19 cellular contexts compared by ENCODE assay signal in the genomic region with DNA sequence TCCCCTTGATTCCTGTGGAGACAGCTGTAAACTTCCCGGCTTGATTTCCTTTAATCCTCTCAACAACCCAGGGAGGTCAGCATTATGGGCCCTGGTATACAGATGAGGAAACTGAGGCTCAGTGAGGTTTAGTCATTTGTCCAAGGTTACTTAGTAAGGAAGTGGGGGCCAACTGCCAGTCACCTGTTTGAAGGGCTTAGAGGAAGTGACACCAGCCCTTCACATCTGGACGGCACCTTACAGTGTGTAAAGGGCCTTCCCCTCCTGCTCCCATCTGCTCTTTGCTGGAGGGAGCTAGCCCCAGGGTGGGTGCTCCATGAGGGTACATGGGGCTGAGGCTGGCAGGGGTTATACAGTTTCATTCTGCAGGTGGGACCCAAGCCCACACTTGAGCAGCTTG. TPM values are rescaled to one million over a fixed set of nuclear protein-coding genes. Genes with fewer than 3 reads are reported as not detected.
"Had no signal": no experiment of that assay in that cellular context is flagged by ENCODE, and none has a peak within 500 bp of the region (broad histone marks: within the 10 kb centered on the region; RNA-seq: fewer than 3 reads in every experiment).

No MANE protein-coding gene starts in this region.

- H3K27me3 ChIP-seq: colonic mucosa, upper lobe of left lung had no signal

- H3K9me3 ChIP-seq: colonic mucosa, upper lobe of left lung had no signal

- H3K27ac Mint-ChIP-seq: brain; stimulated activated naive CD8-positive, alpha-beta T cell treated with anti-CD3 and anti-CD28 coated beads, Interleukin-15, Interleukin-2, amounts not matched to agents 100 ng/mL and 50 ng/mL, for 24 hours had no signal

- H3K4me3 Mint-ChIP-seq: activated naive CD8-positive, alpha-beta T cell treated with anti-CD3 and anti-CD28 coated beads, Interleukin-2, amount 10 ng/mL, durations not matched to agents 7 days and 5 days; activated T-cell treated with anti-CD3 and anti-CD28 coated beads, Interleukin-2, amount 50 U/mL, for 4 hours; brain; naive thymus-derived CD4-positive, alpha-beta T cell; stimulated activated naive CD8-positive, alpha-beta T cell treated with anti-CD3 and anti-CD28 coated beads, Interleukin-15, Interleukin-2, amounts not matched to agents 100 ng/mL and 50 ng/mL, for 24 hours had no signal

- H3K4me1 Mint-ChIP-seq: brain had no signal

- DNase-seq: activated CD4-positive, alpha-beta T cell treated with anti-CD3 and anti-CD28 coated beads, Interleukin-2, amount 50 U/mL, for 4 hours; activated effector memory CD4-positive, alpha-beta T cell treated with anti-CD3 and anti-CD28 coated beads, Interleukin-2, amount 50 U/mL, for 16 hours; activated naive CD8-positive, alpha-beta T cell treated with anti-CD3 and anti-CD28 coated beads, Interleukin-2, amount 10 ng/mL, durations not matched to agents 7 days and 5 days; activated T-cell treated with anti-CD3 and anti-CD28 coated beads, Interleukin-2, amount 50 U/mL, for 4 hours; central memory CD4-positive, alpha-beta T cell; colonic mucosa; foreskin fibroblast; glutamatergic neuron; naive thymus-derived CD4-positive, alpha-beta T cell; retina; small intestine; stimulated activated CD4-positive, alpha-beta T cell treated with anti-CD3 and anti-CD28 coated beads, Interleukin-4, amount 100 ng/mL, for 24 hours; upper lobe of left lung had no signal

- H3K9me3 Mint-ChIP-seq: activated naive CD8-positive, alpha-beta T cell treated with anti-CD3 and anti-CD28 coated beads, Interleukin-2, amount 10 ng/mL, durations not matched to agents 7 days and 5 days; activated T-cell treated with anti-CD3 and anti-CD28 coated beads, Interleukin-2, amount 50 U/mL, for 4 hours; brain; naive thymus-derived CD4-positive, alpha-beta T cell; stimulated activated naive CD8-positive, alpha-beta T cell treated with anti-CD3 and anti-CD28 coated beads, Interleukin-15, Interleukin-2, amounts not matched to agents 100 ng/mL and 50 ng/mL, for 24 hours had no signal

- H3K27ac ChIP-seq: colonic mucosa, parathyroid adenoma had no signal

- H3K4me3 ChIP-seq: colonic mucosa, lung, upper lobe of left lung had no signal

- ATAC-seq: activated CD4-positive, CD25-positive, alpha-beta regulatory T cell treated with anti-CD3 and anti-CD28 coated beads, Interleukin-2, amount 50 U/mL, for 24 hours; activated T-cell treated with anti-CD3 and anti-CD28 coated beads, Interleukin-2, amount 50 U/mL, for 4 hours; naive thymus-derived CD4-positive, alpha-beta T cell had no signal

- H2AFZ ChIP-seq: parathyroid adenoma had no signal

- H3K4me1 ChIP-seq: colonic mucosa, parathyroid adenoma had no signal

- H3K9ac ChIP-seq: parathyroid adenoma had no signal

- H3K79me2 ChIP-seq: parathyroid adenoma had no signal

- H3K27me3 Mint-ChIP-seq: activated naive CD8-positive, alpha-beta T cell treated with anti-CD3 and anti-CD28 coated beads, Interleukin-2, amount 10 ng/mL, durations not matched to agents 7 days and 5 days; brain; naive thymus-derived CD4-positive, alpha-beta T cell; stimulated activated naive CD8-positive, alpha-beta T cell treated with anti-CD3 and anti-CD28 coated beads, Interleukin-15, Interleukin-2, amounts not matched to agents 100 ng/mL and 50 ng/mL, for 24 hours had no signal

RNA-seq across cellular contexts. Expression of a gene that starts 35.3 kb away (rescaled TPM):
- total RNA-seq: activated naive CD8-positive, alpha-beta T cell treated with anti-CD3 and anti-CD28 coated beads, Interleukin-2, amount 10 ng/mL, durations not matched to agents 7 days and 5 days; colonic mucosa; T-helper 2 cell treated with Interferon-gamma antibody and Interleukin-4, amounts not matched to agents 100 ng/mL and 5 ng/mL, for 36 hours had no signal
